ENCODE assay signal across 1 cellular context in the genomic region with DNA sequence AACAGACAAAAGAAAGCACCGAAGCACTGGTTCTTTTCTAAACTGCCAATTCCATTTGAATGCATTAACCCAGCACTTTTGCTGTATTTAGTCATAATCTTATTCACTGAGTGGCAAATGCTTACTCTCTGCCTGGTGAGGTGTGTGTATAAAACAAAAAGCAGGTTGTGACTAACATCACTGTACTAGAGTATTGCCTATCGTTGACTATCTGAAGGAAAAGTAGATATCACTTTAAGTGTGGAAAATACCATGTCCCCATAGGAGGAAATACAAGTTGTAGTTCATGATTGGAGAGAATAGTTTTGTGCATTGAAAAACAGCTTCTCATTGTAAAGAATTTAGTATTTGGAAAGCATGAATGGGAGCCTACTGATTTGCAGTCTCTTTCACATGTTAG.
TF ChIP-seq lines count a peak whose summit lies in the region.

No MANE protein-coding gene starts in this region.

TF ChIP-seq in SK-N-SH, 30 proteins besides CTCF, POLR2A, EP300 and RAD21 (continued from another document):
- no peak for TF ChIP-seq SMC3 (IDR thresholded peaks at IDR 0.05; ENCODE audit: low read depth, low read length)
- TF ChIP-seq POLR2AphosphoS5 (IDR thresholded peaks at IDR 0.05; ENCODE audit: low read depth, low read length): no peak
